In the genomic region with DNA sequence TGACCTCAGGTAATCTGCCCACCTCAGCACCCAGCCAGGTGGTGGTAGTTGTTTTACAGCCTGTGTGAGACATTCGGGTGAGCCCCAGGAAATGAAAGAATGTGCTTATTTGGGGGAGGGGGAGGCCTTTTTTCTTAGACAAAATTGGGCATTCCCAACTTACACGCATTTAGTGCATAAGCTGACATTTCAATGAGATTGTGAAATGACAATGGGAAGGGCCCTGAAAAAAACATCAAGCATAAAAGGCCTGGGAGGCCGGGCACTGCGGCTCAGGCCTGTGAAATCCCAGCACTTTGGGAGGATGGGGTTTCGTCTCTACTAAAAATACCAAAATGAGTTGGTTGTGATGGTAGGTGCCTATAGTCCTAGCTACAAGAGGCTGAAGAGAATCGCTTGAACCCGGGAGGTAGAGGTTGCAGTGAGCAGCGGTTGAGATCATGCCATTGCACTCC, we compare ENCODE assay signal across 9 cellular contexts. TPM values are rescaled to one million over a fixed set of nuclear protein-coding genes. Genes with fewer than 3 reads are reported as not detected.
A peak's percentile ranks its signal among the peaks of the same experiment; 100 is the strongest.
DNase-seq lines count a peak whose midpoint lies in the region; ATAC-seq lines count a peak whose summit lies in the region.
"Had no signal": no experiment of that assay in that cellular context is flagged by ENCODE, and none has a peak within 500 bp of the region (broad histone marks: within the 10 kb centered on the region; RNA-seq: fewer than 3 reads in every experiment).

No MANE protein-coding gene starts in this region.

- H3K36me3 ChIP-seq in ACC112 (ENCODE audit: insufficient read depth, low read length) = peaks cover 54% of the 10 kb centered on the region
- peaks cover 42% of the 10 kb centered on the region for H3K36me3 ChIP-seq in effector memory CD4-positive, alpha-beta T cell (ENCODE audit: control insufficient read depth, insufficient read depth, low read length)

- no peaks in the 10 kb centered on the region for H3K27me3 Mint-ChIP-seq in activated T-helper 2 cell treated with anti-CD3 and anti-CD28 coated beads, Interferon-gamma antibody, Interleukin-2, Interleukin-4, amounts not matched to agents 10 μg/mL and 5 μg/mL and 100 μg/mL, durations not matched to agents 14 hours and 24 hours and 36 hours (ENCODE audit: low read depth)

- peak overlapping the region; percentile 66 for H3K27ac ChIP-seq in ACC112 (ENCODE audit: low read depth, low read length)
- no peak overlapping the region for H3K27ac ChIP-seq in effector memory CD4-positive, alpha-beta T cell (ENCODE audit: insufficient read depth, low read length, poor library complexity, severe bottlenecking)

- no peaks in the 10 kb centered on the region for H3K9me3 Mint-ChIP-seq in activated T-helper 2 cell treated with anti-CD3 and anti-CD28 coated beads, Interferon-gamma antibody, Interleukin-2, Interleukin-4, amounts not matched to agents 10 μg/mL and 5 μg/mL and 100 μg/mL, durations not matched to agents 14 hours and 24 hours and 36 hours
- H3K9me3 Mint-ChIP-seq: mesothelial cell of epicardium had no signal

- H3K4me3 Mint-ChIP-seq in activated T-helper 2 cell treated with anti-CD3 and anti-CD28 coated beads, Interferon-gamma antibody, Interleukin-2, Interleukin-4, amounts not matched to agents 10 μg/mL and 5 μg/mL and 100 μg/mL, durations not matched to agents 14 hours and 24 hours and 36 hours (ENCODE audit: low read depth) = peak overlapping the region; percentile 30
- H3K4me3 Mint-ChIP-seq: mesothelial cell of epicardium had no signal

- H3K79me2 ChIP-seq in ACC112 (ENCODE audit: control insufficient read depth, insufficient read depth, low read length, unreplicated experiment) = peaks cover 37% of the 10 kb centered on the region

- peaks cover 25% of the 10 kb centered on the region for H3K4me1 Mint-ChIP-seq in activated T-helper 2 cell treated with anti-CD3 and anti-CD28 coated beads, Interferon-gamma antibody, Interleukin-2, Interleukin-4, amounts not matched to agents 10 μg/mL and 5 μg/mL and 100 μg/mL, durations not matched to agents 14 hours and 24 hours and 36 hours (ENCODE audit: low read depth)

- H3K27me3 ChIP-seq in ACC112 (ENCODE audit: insufficient read depth, low read length) = no peaks in the 10 kb centered on the region
- H3K27me3 ChIP-seq in effector memory CD4-positive, alpha-beta T cell (replicated peaks; ENCODE audit: control insufficient read depth, insufficient read depth, low read length, poor library complexity, severe bottlenecking) = no peaks in the 10 kb centered on the region

- no peaks in the 10 kb centered on the region for H3K9me3 ChIP-seq in effector memory CD4-positive, alpha-beta T cell (ENCODE audit: control insufficient read depth, low read length)

- ATAC-seq in GM18873 (IDR thresholded peaks at IDR 0.05; ENCODE audit: low FRiP score, unreplicated experiment) = no peak

- intact Hi-C loops in activated T-helper 2 cell treated with anti-CD3 and anti-CD28 coated beads, Interferon-gamma antibody, Interleukin-2, Interleukin-4, amounts not matched to agents 10 μg/mL and 5 μg/mL and 100 μg/mL, durations not matched to agents 14 hours and 24 hours and 36 hours (cut with micrococcal nuclease) = loop anchor here (10.0 kb wide), 3 partner anchors 352 to 1198 kb away; a partner anchor contains a TSS

- H3K36me3 Mint-ChIP-seq in activated T-helper 2 cell treated with anti-CD3 and anti-CD28 coated beads, Interferon-gamma antibody, Interleukin-2, Interleukin-4, amounts not matched to agents 10 μg/mL and 5 μg/mL and 100 μg/mL, durations not matched to agents 14 hours and 24 hours and 36 hours (ENCODE audit: low read depth) = peaks cover 75% of the 10 kb centered on the region

- DNase-seq in HT1080 (ENCODE audit: low read depth) = peak; percentile 72
- DNase-seq in activated T-helper 2 cell treated with anti-CD3 and anti-CD28 coated beads, Interferon-gamma antibody, Interleukin-2, Interleukin-4, amounts not matched to agents 10 μg/mL and 5 μg/mL and 100 μg/mL, durations not matched to agents 14 hours and 24 hours and 36 hours (ENCODE audit: low spot score) = no peak
- no peak for DNase-seq in NCI-H1092 treated with DMSO at 0.1 percent for 48 hours (lab: John Stamatoyannopoulos, UW)
- no peak for DNase-seq in effector memory CD4-positive, alpha-beta T cell
- DNase-seq: NCI-H524 treated with DMSO at 0.1 percent for 48 hours had no signal

- no peak overlapping the region for H3K4me3 ChIP-seq in ACC112 (ENCODE audit: low read depth, low read length)
- no peak overlapping the region for H3K4me3 ChIP-seq in effector memory CD4-positive, alpha-beta T cell (ENCODE audit: insufficient read depth, low read depth, low read length, poor library complexity, severe bottlenecking)

- peak overlapping the region; percentile 79 for H3K27ac Mint-ChIP-seq in activated T-helper 2 cell treated with anti-CD3 and anti-CD28 coated beads, Interferon-gamma antibody, Interleukin-2, Interleukin-4, amounts not matched to agents 10 μg/mL and 5 μg/mL and 100 μg/mL, durations not matched to agents 14 hours and 24 hours and 36 hours

- no peak overlapping the region for H2AFZ ChIP-seq in ACC112 (ENCODE audit: low read length, unreplicated experiment)

- peaks cover 18% of the 10 kb centered on the region for H3K4me1 ChIP-seq in ACC112 (ENCODE audit: control insufficient read depth, insufficient read depth, low read length, unreplicated experiment)
- H3K4me1 ChIP-seq in effector memory CD4-positive, alpha-beta T cell (ENCODE audit: control insufficient read depth, insufficient read depth, low read length, poor library complexity, severe bottlenecking) = peaks cover 25% of the 10 kb centered on the region

RNA-seq across cellular contexts. Expression of a gene that starts 5.0 kb away (rescaled TPM):
- total RNA-seq in HT1080 (2014; rRNA removed; shearing (Covaris generic)) = 409 and 619 TPM in 2 replicates
- polyA plus RNA-seq in HT1080 (2015; cell fraction: cytosol; rRNA removed) = 558 and 567 TPM in 2 replicates
- 1,555 and 1,779 TPM in 2 replicates for polyA plus RNA-seq in HT1080 (2015; cell fraction: nucleus; rRNA removed)
- 650 and 661 TPM in 2 replicates for total RNA-seq in activated T-helper 2 cell treated with anti-CD3 and anti-CD28 coated beads, Interferon-gamma antibody, Interleukin-2, Interleukin-4, amounts not matched to agents 10 μg/mL and 5 μg/mL and 100 μg/mL, durations not matched to agents 14 hours and 24 hours and 36 hours

RNA-seq across cellular contexts. Expression of a gene that starts 5.4 kb away (rescaled TPM):
- total RNA-seq in HT1080 (2014; rRNA removed; shearing (Covaris generic)) = 3.6 and 3.8 TPM in 2 replicates
- 1.4 and 1.6 TPM in 2 replicates for polyA plus RNA-seq in HT1080 (2015; cell fraction: cytosol; rRNA removed)
- polyA plus RNA-seq in HT1080 (2015; cell fraction: nucleus; rRNA removed) = 5.9 and 8.1 TPM in 2 replicates
- total RNA-seq in activated T-helper 2 cell treated with anti-CD3 and anti-CD28 coated beads, Interferon-gamma antibody, Interleukin-2, Interleukin-4, amounts not matched to agents 10 μg/mL and 5 μg/mL and 100 μg/mL, durations not matched to agents 14 hours and 24 hours and 36 hours = 8.7 and 8.8 TPM in 2 replicates

RNA-seq across cellular contexts. Expression of a gene that starts 38.1 kb away (rescaled TPM):
- 24.8 and 28.0 TPM in 2 replicates for total RNA-seq in HT1080 (2014; rRNA removed; shearing (Covaris generic))
- 17.0 and 18.3 TPM in 2 replicates for polyA plus RNA-seq in HT1080 (2015; cell fraction: cytosol; rRNA removed)
- 14.8 and 14.9 TPM in 2 replicates for polyA plus RNA-seq in HT1080 (2015; cell fraction: nucleus; rRNA removed)
- total RNA-seq in activated T-helper 2 cell treated with anti-CD3 and anti-CD28 coated beads, Interferon-gamma antibody, Interleukin-2, Interleukin-4, amounts not matched to agents 10 μg/mL and 5 μg/mL and 100 μg/mL, durations not matched to agents 14 hours and 24 hours and 36 hours = 26.1 and 26.2 TPM in 2 replicates

RNA-seq across cellular contexts. Expression of a gene that starts 38.3 kb away (rescaled TPM):
- 51.1 and 60.6 TPM in 2 replicates for total RNA-seq in HT1080 (2014; rRNA removed; shearing (Covaris generic))
- polyA plus RNA-seq in HT1080 (2015; cell fraction: cytosol; rRNA removed) = 67.7 and 78.8 TPM in 2 replicates
- 179 and 182 TPM in 2 replicates for polyA plus RNA-seq in HT1080 (2015; cell fraction: nucleus; rRNA removed)
- total RNA-seq in activated T-helper 2 cell treated with anti-CD3 and anti-CD28 coated beads, Interferon-gamma antibody, Interleukin-2, Interleukin-4, amounts not matched to agents 10 μg/mL and 5 μg/mL and 100 μg/mL, durations not matched to agents 14 hours and 24 hours and 36 hours = 49.7 and 49.9 TPM in 2 replicates

RNA-seq across cellular contexts. Expression of a gene that starts 54.3 kb away (rescaled TPM):
- not detected in 2 replicates for total RNA-seq in HT1080 (2014; rRNA removed; shearing (Covaris generic))
- not detected in 2 replicates for polyA plus RNA-seq in HT1080 (2015; cell fraction: cytosol; rRNA removed)
- polyA plus RNA-seq in HT1080 (2015; cell fraction: nucleus; rRNA removed) = not detected in 2 replicates
- total RNA-seq in activated T-helper 2 cell treated with anti-CD3 and anti-CD28 coated beads, Interferon-gamma antibody, Interleukin-2, Interleukin-4, amounts not matched to agents 10 μg/mL and 5 μg/mL and 100 μg/mL, durations not matched to agents 14 hours and 24 hours and 36 hours = 0.16 TPM in 1 of 2 replicates, not detected in the other
- total RNA-seq: epithelial cell of proximal tubule had no signal
